13 cellular contexts compared by ENCODE assay signal in genomic region chr14:89336338-89336737, GRCh38.
DNase-seq lines count a peak whose midpoint lies in the region; ATAC-seq and TF ChIP-seq lines count a peak whose summit lies in the region.
"Had no signal": no experiment of that assay in that cellular context is flagged by ENCODE, and none has a peak within 500 bp of the region (broad histone marks: within the 10 kb centered on the region; RNA-seq: fewer than 3 reads in every experiment).

No MANE protein-coding gene starts in this region.

- H3K4me3 ChIP-seq in epithelial cell of proximal tubule (ENCODE audit: low read depth, low read length) (no peak overlapping the region), esophagus squamous epithelium (no peak overlapping the region)

- H3K9me3 ChIP-seq in esophagus squamous epithelium, result no peaks in the 10 kb centered on the region

- WGBS in esophagus squamous epithelium, 2 donors, result 67 to 95% methylated on average over 2 to 3 of the region's 3 CpGs

- H3K27ac ChIP-seq in esophagus squamous epithelium, result no peak overlapping the region

- TF ChIP-seq POLR2A in esophagus squamous epithelium (IDR thresholded peaks at IDR 0.05), result no peak

- intact Hi-C loops in esophagus squamous epithelium (cut with DNase I), result no loop called here

- H3K27me3 ChIP-seq in esophagus squamous epithelium, result no peaks in the 10 kb centered on the region

- in situ Hi-C loops in GM13977 (cut with MboI; ENCODE audit: low pct_unique_long_range_greater_than_20kb, low sequenced_read_pairs, unreplicated experiment), result no loop called here
- in situ Hi-C loops in KBM-7 (cut with MboI; ENCODE audit: low pct_unique_long_range_greater_than_20kb, low sequenced_read_pairs), result no loop called here

- peaks cover 31 to 50% (median 38%) of the 10 kb centered on the region in 3 donors for H3K4me1 ChIP-seq in esophagus squamous epithelium

- ATAC-seq in GM18870 (IDR thresholded peaks at IDR 0.05; ENCODE audit: unreplicated experiment) (no peak), GM21526 (IDR thresholded peaks at IDR 0.05; ENCODE audit: low FRiP score, unreplicated experiment) (no peak)

- DNase-seq in COR-L47 (lab: John Stamatoyannopoulos, UW) (peak; percentile 0), GM13977 (ENCODE audit: low spot score) (no peak), KBM-7 (peak; percentile 20), epithelial cell of proximal tubule (ENCODE audit: low read depth) (no peak), esophagus squamous epithelium (lab: John Stamatoyannopoulos, UW) (no peak), ureter (ENCODE audit: low spot score) (no peak)
- DNase-seq: activated CD4-positive, alpha-beta T cell treated with anti-CD3 and anti-CD28 coated beads for 1 hour; activated naive CD4-positive, alpha-beta T cell treated with anti-CD3 and anti-CD28 coated beads, Interleukin-2, amount 10 ng/mL, durations not matched to agents 7 days and 5 days; occipital lobe; stimulated activated CD4-positive, alpha-beta T cell treated with anti-CD3 and anti-CD28 coated beads, Interleukin-2, amount 100 ng/mL, for 48 hours; trophoblast cell had no signal

- TF ChIP-seq CTCF in GM13977 (IDR thresholded peaks at IDR 0.05; ENCODE audit: extremely low read depth, insufficient read depth, missing control alignments) (peak; percentile 46), epithelial cell of proximal tubule (conservative IDR thresholded peaks at IDR 0.05; ENCODE audit: low read depth, low read length) (peak; percentile 14), esophagus squamous epithelium (IDR thresholded peaks at IDR 0.05) (peak in 3 of 6 experiments; percentile 6 to 17 (median 9))

- H3K36me3 ChIP-seq in esophagus squamous epithelium, result peaks cover 0 to 23% (median 0%) of the 10 kb centered on the region in 3 donors

Comparison
In these comparisons a context has a peak if more than half of its experiments do, and no peak if none do; other contexts are left out.
1. DNase-seq: peak in COR-L47 (single experiment) and KBM-7 (single experiment); none in GM13977 (single experiment), epithelial cell of proximal tubule (single experiment), esophagus squamous epithelium (single experiment) and ureter (single experiment).